ENCODE assay signal across 10 cellular contexts in the genomic region with DNA sequence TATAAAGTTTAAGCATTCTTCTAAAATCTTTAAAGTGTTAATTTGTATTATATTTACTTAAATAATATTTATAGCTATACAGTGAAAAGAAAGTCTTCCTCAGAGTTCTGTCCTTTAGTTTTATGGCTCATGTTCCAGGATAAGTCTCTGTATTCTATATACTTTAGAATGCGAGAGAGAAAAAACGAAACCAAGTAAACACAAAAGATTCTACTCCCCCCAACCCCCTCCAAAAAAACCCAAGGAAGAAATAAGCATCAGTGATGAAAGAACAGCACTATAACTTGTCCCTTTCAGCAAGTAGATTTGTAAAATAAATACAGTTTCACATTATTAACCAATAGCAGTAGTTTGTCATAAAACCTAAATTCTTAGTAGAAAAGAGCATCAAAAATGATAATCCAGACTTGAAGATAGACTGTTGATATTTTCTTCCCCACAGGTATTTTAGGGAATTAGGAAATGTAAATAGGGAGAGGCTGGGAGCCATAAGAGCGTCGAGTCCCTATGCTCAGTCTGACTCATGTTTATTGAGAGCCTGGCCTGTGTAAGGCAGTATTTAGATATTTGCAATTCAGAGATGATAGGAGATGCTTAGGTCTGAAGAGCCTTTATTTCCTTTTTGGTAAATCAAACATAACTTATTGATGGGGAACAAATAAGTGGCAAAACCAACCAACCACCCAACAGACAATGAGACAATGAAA. TPM values are rescaled to one million over a fixed set of nuclear protein-coding genes. Genes with fewer than 3 reads are reported as not detected.
DNase-seq lines count a peak whose midpoint lies in the region; ATAC-seq and TF ChIP-seq lines count a peak whose summit lies in the region.
"Had no signal": no experiment of that assay in that cellular context is flagged by ENCODE, and none has a peak within 500 bp of the region (broad histone marks: within the 10 kb centered on the region; RNA-seq: fewer than 3 reads in every experiment).

No MANE protein-coding gene starts in this region.

- CTCF ChIA-PET in activated CD4-positive, alpha-beta T cell treated with anti-CD3 and anti-CD28 coated beads for 36 hours (lab: Charles Lee), result interaction anchor here (0.6 to 2.1 kb wide), 6 partner anchors 9 to 34 kb away, joined by 3 to 5 read pairs (median 4); no protein-coding TSS in a partner anchor

- no peaks in the 10 kb centered on the region for H3K4me1 ChIP-seq in RWPE2 (ENCODE audit: insufficient read depth, poor library complexity, severe bottlenecking)
- peaks cover 18 to 77% (median 39%) of the 10 kb centered on the region in 6 donors for H3K4me1 ChIP-seq in spleen

- H3K4me3 Mint-ChIP-seq in activated CD4-positive, alpha-beta T cell treated with anti-CD3 and anti-CD28 coated beads for 36 hours, result peak overlapping the region; percentile 66

- ATAC-seq in activated CD4-positive, alpha-beta T cell treated with anti-CD3 and anti-CD28 coated beads for 36 hours, result no peak
- ATAC-seq in RWPE2 (ENCODE audit: low read depth) (peak; percentile 49; the same call in 1 of the 3 replicates), GM18907 (IDR thresholded peaks at IDR 0.05; ENCODE audit: unreplicated experiment) (no peak)

- H3K27ac Mint-ChIP-seq in activated CD4-positive, alpha-beta T cell treated with anti-CD3 and anti-CD28 coated beads for 36 hours, result peak overlapping the region; percentile 86

- no peak for DNase-seq in activated CD4-positive, alpha-beta T cell treated with anti-CD3 and anti-CD28 coated beads for 36 hours
- DNase-seq in activated CD4-positive, alpha-beta T cell treated with anti-CD3 and anti-CD28 coated beads for 48 hours, result no peak
- DNase-seq in RWPE2 (ENCODE audit: low spot score) (no peak), epithelial cell of esophagus (ENCODE audit: low read depth) (peak; percentile 20), spleen (no peak), NCI-H1048 (lab: John Stamatoyannopoulos, UW) (no peak), hippocampal formation (lab: John Stamatoyannopoulos, UW) (no peak)
- DNase-seq: NCI-H1436 treated with DMSO at 0.1 percent for 48 hours had no signal

- POLR2A ChIA-PET in activated CD4-positive, alpha-beta T cell treated with anti-CD3 and anti-CD28 coated beads for 36 hours (lab: Charles Lee), result no interaction called here

- H3K4me3 ChIP-seq in RWPE2 (ENCODE audit: severe bottlenecking) (no peak overlapping the region), epithelial cell of esophagus (ENCODE audit: low read length) (no peak overlapping the region), spleen (peak overlapping the region in 1 of 8 donors; percentile 6)
- H3K4me3 ChIP-seq: skin epidermis had no signal

- no peaks in the 10 kb centered on the region for H3K36me3 ChIP-seq in RWPE2 (ENCODE audit: low read depth)
- peaks cover 0 to 36% (median 0%) of the 10 kb centered on the region in 6 donors for H3K36me3 ChIP-seq in spleen

- no peak for TF ChIP-seq CTCF in RWPE2 (IDR thresholded peaks at IDR 0.05; ENCODE audit: poor library complexity, severe bottlenecking)
- TF ChIP-seq CTCF in epithelial cell of esophagus (IDR thresholded peaks at IDR 0.05; ENCODE audit: insufficient read depth, low read depth, low read length, missing control alignments), result no peak
- no peak for TF ChIP-seq CTCF in spleen (IDR thresholded peaks at IDR 0.05 in 8 of 11, conservative IDR thresholded peaks at IDR 0.05 in 3 of 11)

- H3K9me3 Mint-ChIP-seq in activated CD4-positive, alpha-beta T cell treated with anti-CD3 and anti-CD28 coated beads for 36 hours (ENCODE audit: low read depth), result no peaks in the 10 kb centered on the region

- WGBS in spleen, 5 donors, result 41 to 58% (median 49%) methylated on average over 4 of the region's 4 CpGs

- no peak for TF ChIP-seq POLR2A in spleen (IDR thresholded peaks at IDR 0.05)

- H3K27me3 ChIP-seq in RWPE2 (ENCODE audit: insufficient read depth, poor library complexity, severe bottlenecking) (no peaks in the 10 kb centered on the region), spleen (replicated peaks in 1 of 7) (no peaks in the 10 kb centered on the region)

- H3K27ac ChIP-seq in RWPE2 (ENCODE audit: poor library complexity, severe bottlenecking) (no peak overlapping the region), spleen (peak overlapping the region; percentile 17 to 71 (median 63))

- peaks cover 13% of the 10 kb centered on the region for H3K36me3 Mint-ChIP-seq in activated CD4-positive, alpha-beta T cell treated with anti-CD3 and anti-CD28 coated beads for 36 hours (ENCODE audit: low read depth)

- intact Hi-C loops in activated CD4-positive, alpha-beta T cell treated with anti-CD3 and anti-CD28 coated beads for 36 hours (cut with DNase I, micrococcal nuclease), result no loop called here
- intact Hi-C loops in spleen (cut with DNase I; ENCODE audit: low total_unique reads), result no loop called here

- H3K9me3 ChIP-seq in RWPE2 (ENCODE audit: severe bottlenecking), result no peaks in the 10 kb centered on the region
- H3K9me3 ChIP-seq in spleen, result no peaks in the 10 kb centered on the region

- peaks cover 82% of the 10 kb centered on the region for H3K4me1 Mint-ChIP-seq in activated CD4-positive, alpha-beta T cell treated with anti-CD3 and anti-CD28 coated beads for 36 hours

- no peaks in the 10 kb centered on the region for H3K27me3 Mint-ChIP-seq in activated CD4-positive, alpha-beta T cell treated with anti-CD3 and anti-CD28 coated beads for 36 hours

RNA-seq across cellular contexts. Expression of a gene that starts 35.5 kb away (rescaled TPM):
- total RNA-seq in activated CD4-positive, alpha-beta T cell treated with anti-CD3 and anti-CD28 coated beads for 36 hours, result 10 to 100 TPM; 12.2 to 13.6 TPM
- total RNA-seq in spleen, result 10 to 100 TPM; 17.4 to 58.5 (median 31.3) TPM
- 1 to 10 TPM; 3.8 to 4.5 (median 4.2) TPM for polyA plus RNA-seq in spleen
